In genomic region chr2:30410217-30410616, GRCh38 we compare ENCODE assay signal across 11 cellular contexts. TPM values are rescaled to one million over a fixed set of nuclear protein-coding genes. Genes with fewer than 3 reads are reported as not detected.
DNase-seq lines count a peak whose midpoint lies in the region; ATAC-seq, FAIRE-seq and TF ChIP-seq lines count a peak whose summit lies in the region.
"Had no signal": no experiment of that assay in that cellular context is flagged by ENCODE, and none has a peak within 500 bp of the region (broad histone marks: within the 10 kb centered on the region; RNA-seq: fewer than 3 reads in every experiment).

No MANE protein-coding gene starts in this region.

- BruUV-seq in HCT116 (replicated peaks; lab: Mats Ljungman, UMichigan) = no TSS peak

- no peak for TF ChIP-seq POLR2A in HCT116 (IDR thresholded peaks at IDR 0.05; ENCODE audit: borderline replicate concordance, extremely low read depth, insufficient read depth, insufficient read length)

- H3K36me3 Mint-ChIP-seq in CD4-positive, alpha-beta memory T cell = no peaks in the 10 kb centered on the region
- H3K36me3 Mint-ChIP-seq in astrocyte (ENCODE audit: low read depth, unreplicated experiment) = no peaks in the 10 kb centered on the region
- H3K36me3 Mint-ChIP-seq in naive thymus-derived CD4-positive, alpha-beta T cell = peaks cover 0 to 3% (median 0%) of the 10 kb centered on the region in 5 donors
- no peaks in the 10 kb centered on the region for H3K36me3 Mint-ChIP-seq in natural killer cell treated with Interleukin-12 subunit alpha and Interleukin-12 subunit beta and Interleukin-15 and Interleukin-18, amount 100 ng/mL, for 72 hours

- no peaks in the 10 kb centered on the region for H3K36me3 ChIP-seq in CD4-positive, alpha-beta memory T cell (ENCODE audit: insufficient read depth, low read length)
- no peaks in the 10 kb centered on the region for H3K36me3 ChIP-seq in HCT116 (ENCODE audit: control insufficient read depth in 1 of 2, insufficient read depth in 2 of 2, low read length in 2 of 2)
- H3K36me3 ChIP-seq in astrocyte (ENCODE audit: insufficient read depth, low read length) = no peaks in the 10 kb centered on the region
- H3K36me3 ChIP-seq in naive thymus-derived CD4-positive, alpha-beta T cell (ENCODE audit: control insufficient read depth in 2 of 3, insufficient read depth in 3 of 3, low read length in 3 of 3) = no peaks in the 10 kb centered on the region

- no peak for TF ChIP-seq RAD21 in HCT116 (IDR thresholded peaks at IDR 0.05; ENCODE audit: low read depth)

- H3K27me3 Mint-ChIP-seq in CD4-positive, alpha-beta memory T cell = no peaks in the 10 kb centered on the region
- H3K27me3 Mint-ChIP-seq in astrocyte (ENCODE audit: low read depth, unreplicated experiment) = peaks cover 8% of the 10 kb centered on the region
- no peaks in the 10 kb centered on the region for H3K27me3 Mint-ChIP-seq in naive thymus-derived CD4-positive, alpha-beta T cell
- H3K27me3 Mint-ChIP-seq in natural killer cell treated with Interleukin-12 subunit alpha and Interleukin-12 subunit beta and Interleukin-15 and Interleukin-18, amount 100 ng/mL, for 72 hours = no peaks in the 10 kb centered on the region

- no peak overlapping the region for H3K27ac ChIP-seq in CD4-positive, alpha-beta memory T cell (ENCODE audit: low read depth, low read length)
- H3K27ac ChIP-seq in HCT116 (ENCODE audit: low read depth, low read length) (no peak overlapping the region), astrocyte (ENCODE audit: low read depth, low read length) (peak overlapping the region; percentile 14)
- H3K27ac ChIP-seq in naive thymus-derived CD4-positive, alpha-beta T cell (ENCODE audit: low read depth, low read length) = no peak overlapping the region

- no peak overlapping the region for H3K4me3 ChIP-seq in CD4-positive, alpha-beta memory T cell (ENCODE audit: low read length in 2 of 2)
- H3K4me3 ChIP-seq in HCT116 (replicated peaks in 1 of 2; ENCODE audit: low read depth in 1 of 2, low read length in 2 of 2) (no peak overlapping the region), astrocyte (ENCODE audit: insufficient read depth, low read depth, low read length) (no peak overlapping the region)
- no peak overlapping the region for H3K4me3 ChIP-seq in naive thymus-derived CD4-positive, alpha-beta T cell (ENCODE audit: low read length)
- H3K4me3 ChIP-seq: skin epidermis had no signal

- H3K4me2 ChIP-seq in HCT116 (ENCODE audit: low read length) = peak overlapping the region; percentile 20
- peak overlapping the region; percentile 45 for H3K4me2 ChIP-seq in astrocyte (ENCODE audit: low read length)

- H3K4me1 ChIP-seq in CD4-positive, alpha-beta memory T cell (ENCODE audit: insufficient read depth, low read length) = no peaks in the 10 kb centered on the region
- H3K4me1 ChIP-seq in HCT116 (ENCODE audit: control insufficient read depth in 1 of 2, insufficient read depth in 2 of 2, low read length in 2 of 2) (peaks cover 0 to 10% of the 10 kb centered on the region in 2 experiments; a peak in 1 of 4 replicates), astrocyte (ENCODE audit: insufficient read depth, low read length) (peaks cover 39% of the 10 kb centered on the region)
- peaks cover 0 to 24% of the 10 kb centered on the region in 2 donors for H3K4me1 ChIP-seq in naive thymus-derived CD4-positive, alpha-beta T cell (ENCODE audit: control insufficient read depth in 2 of 2, insufficient read depth in 2 of 2, low read length in 2 of 2)

- H3K9ac ChIP-seq in HCT116 (ENCODE audit: low read length) = no peak overlapping the region
- H3K9ac ChIP-seq in astrocyte (ENCODE audit: low read length) = no peak overlapping the region

- H4K20me1 ChIP-seq in HCT116 (ENCODE audit: insufficient read depth) (no peaks in the 10 kb centered on the region), astrocyte (ENCODE audit: insufficient read depth, low read length) (no peaks in the 10 kb centered on the region)

- H3K79me2 ChIP-seq in HCT116 (ENCODE audit: insufficient read depth, low read length) (no peaks in the 10 kb centered on the region), astrocyte (ENCODE audit: insufficient read depth, low read length) (no peaks in the 10 kb centered on the region)

- H3K9me3 ChIP-seq in CD4-positive, alpha-beta memory T cell (ENCODE audit: control insufficient read depth in 1 of 2, low read length in 2 of 2) = no peaks in the 10 kb centered on the region
- no peaks in the 10 kb centered on the region for H3K9me3 ChIP-seq in HCT116 (ENCODE audit: control insufficient read depth in 1 of 2, insufficient read depth in 1 of 2, low read depth in 1 of 2, low read length in 2 of 2)
- H3K9me3 ChIP-seq in astrocyte (ENCODE audit: insufficient read depth, low read depth, low read length) = no peaks in the 10 kb centered on the region
- no peaks in the 10 kb centered on the region for H3K9me3 ChIP-seq in naive thymus-derived CD4-positive, alpha-beta T cell (ENCODE audit: control insufficient read depth in 2 of 3, low read length in 3 of 3)

- peaks cover 0 to 2% (median 0%) of the 10 kb centered on the region in 8 donors for H3K9me3 Mint-ChIP-seq in CD4-positive, alpha-beta memory T cell
- no peaks in the 10 kb centered on the region for H3K9me3 Mint-ChIP-seq in astrocyte (ENCODE audit: unreplicated experiment)
- H3K9me3 Mint-ChIP-seq in naive thymus-derived CD4-positive, alpha-beta T cell = no peaks in the 10 kb centered on the region
- peaks cover 3% of the 10 kb centered on the region for H3K9me3 Mint-ChIP-seq in natural killer cell treated with Interleukin-12 subunit alpha and Interleukin-12 subunit beta and Interleukin-15 and Interleukin-18, amount 100 ng/mL, for 72 hours

- peak; percentile 78 for FAIRE-seq in astrocyte (lab: Jason Lieb, UNC)
- FAIRE-seq: GM18507 had no signal

- H3K27me3 ChIP-seq in CD4-positive, alpha-beta memory T cell (ENCODE audit: insufficient read depth, low read length) = no peaks in the 10 kb centered on the region
- no peaks in the 10 kb centered on the region for H3K27me3 ChIP-seq in HCT116 (ENCODE audit: insufficient read depth, low read length)
- H3K27me3 ChIP-seq in astrocyte (ENCODE audit: insufficient read depth, low read length) = no peaks in the 10 kb centered on the region
- H3K27me3 ChIP-seq in naive thymus-derived CD4-positive, alpha-beta T cell (ENCODE audit: control insufficient read depth in 2 of 2, insufficient read depth in 2 of 2, low read length in 2 of 2) = no peaks in the 10 kb centered on the region

- H2AFZ ChIP-seq in HCT116 (ENCODE audit: low read depth, low read length, poor library complexity, severe bottlenecking) = peak overlapping the region; percentile 67
- H2AFZ ChIP-seq in astrocyte (ENCODE audit: low read depth, low read length) = no peak overlapping the region

- TF ChIP-seq CTCF in HCT116 (IDR thresholded peaks at IDR 0.05 in 2 of 3, conservative IDR thresholded peaks at IDR 0.05 in 1 of 3; ENCODE audit: borderline replicate concordance in 1 of 3, insufficient read depth in 1 of 3, low read depth in 2 of 3, low read length in 2 of 3) = no peak
- no peak for TF ChIP-seq CTCF in astrocyte (IDR thresholded peaks at IDR 0.05; ENCODE audit: insufficient read depth, low read depth, low read length)

- DNase-seq in CD4-positive, alpha-beta memory T cell = no peak
- DNase-seq in HCT116 (ENCODE audit: low read depth, low spot score) = no peak
- DNase-seq in astrocyte (ENCODE audit: low read depth) = peak; percentile 86
- peak in 1 of 9 donors; percentile 29 for DNase-seq in naive thymus-derived CD4-positive, alpha-beta T cell
- no peak for DNase-seq in natural killer cell treated with Interleukin-12 subunit alpha and Interleukin-12 subunit beta and Interleukin-15 and Interleukin-18, amount 100 ng/mL, for 72 hours (ENCODE audit: low spot score)
- DNase-seq in activated naive CD4-positive, alpha-beta T cell treated with anti-CD3 and anti-CD28 coated beads, Interleukin-2, amount 50 U/mL, for 16 hours = no peak
- DNase-seq: NCI-H345 had no signal

- no peaks in the 10 kb centered on the region for H3K9me2 ChIP-seq in HCT116 (ENCODE audit: insufficient read depth)

- no peak overlapping the region for H3K4me3 Mint-ChIP-seq in CD4-positive, alpha-beta memory T cell
- no peak overlapping the region for H3K4me3 Mint-ChIP-seq in astrocyte (ENCODE audit: unreplicated experiment)
- peak overlapping the region in 2 of 10 donors; percentile 8 to 51 for H3K4me3 Mint-ChIP-seq in naive thymus-derived CD4-positive, alpha-beta T cell
- no peak overlapping the region for H3K4me3 Mint-ChIP-seq in natural killer cell treated with Interleukin-12 subunit alpha and Interleukin-12 subunit beta and Interleukin-15 and Interleukin-18, amount 100 ng/mL, for 72 hours

- peaks cover 10 to 21% (median 16%) of the 10 kb centered on the region in 4 donors for H3K4me1 Mint-ChIP-seq in CD4-positive, alpha-beta memory T cell
- H3K4me1 Mint-ChIP-seq in astrocyte (ENCODE audit: low read depth, unreplicated experiment) = peaks cover 51% of the 10 kb centered on the region
- peaks cover 22 to 59% (median 42%) of the 10 kb centered on the region in 7 donors for H3K4me1 Mint-ChIP-seq in naive thymus-derived CD4-positive, alpha-beta T cell
- H3K4me1 Mint-ChIP-seq in natural killer cell treated with Interleukin-12 subunit alpha and Interleukin-12 subunit beta and Interleukin-15 and Interleukin-18, amount 100 ng/mL, for 72 hours (ENCODE audit: low read depth in 2 of 2) = peaks cover 20 to 33% of the 10 kb centered on the region in 2 donors

- intact Hi-C loops in CD4-positive, alpha-beta memory T cell (cut with micrococcal nuclease) = no loop called here
- intact Hi-C loops in HCT116 (cut with micrococcal nuclease) = no loop called here
- intact Hi-C loops in naive thymus-derived CD4-positive, alpha-beta T cell (cut with micrococcal nuclease) = loop anchor here (1.0 to 5.0 kb wide), 2 partner anchors 11 to 37 kb away; partner anchors contain the start of gene LCLAT1 (in 2 of the 2)

- CTCF ChIA-PET in CD4-positive, alpha-beta memory T cell (lab: Charles Lee; ENCODE audit: partially characterized antibody) = interaction anchor here (1.1 to 2.4 kb wide), 2 partner anchors 10 to 75 kb away, joined by 3 to 7 read pairs; no protein-coding TSS in a partner anchor
- CTCF ChIA-PET in HCT116 (lab: Charles Lee) = no interaction called here
- CTCF ChIA-PET in naive thymus-derived CD4-positive, alpha-beta T cell (lab: Charles Lee) = interaction anchor here (0.6 to 0.7 kb wide), 3 partner anchors 27 to 83 kb away, joined by 3 read pairs; partner anchors contain the start of gene LCLAT1

- peak overlapping the region in 5 of 7 donors; percentile 18 to 71 (median 37) for H3K27ac Mint-ChIP-seq in CD4-positive, alpha-beta memory T cell
- peak overlapping the region; percentile 82 for H3K27ac Mint-ChIP-seq in astrocyte (ENCODE audit: unreplicated experiment)
- peak overlapping the region in 7 of 9 donors; percentile 9 to 74 (median 31) for H3K27ac Mint-ChIP-seq in naive thymus-derived CD4-positive, alpha-beta T cell
- H3K27ac Mint-ChIP-seq in natural killer cell treated with Interleukin-12 subunit alpha and Interleukin-12 subunit beta and Interleukin-15 and Interleukin-18, amount 100 ng/mL, for 72 hours = peak overlapping the region in 1 of 2 donors; percentile 37

- POLR2A ChIA-PET in CD4-positive, alpha-beta memory T cell (lab: Charles Lee; ENCODE audit: partially characterized antibody) = interaction anchor here (0.7 to 1.4 kb wide), 2 partner anchors 11 to 13 kb away, joined by 3 to 4 read pairs; no protein-coding TSS in a partner anchor
- POLR2A ChIA-PET in HCT116 (lab: Charles Lee) = no interaction called here
- POLR2A ChIA-PET in naive thymus-derived CD4-positive, alpha-beta T cell (lab: Charles Lee) = interaction anchor here (0.7 kb wide), 1 partner anchor 176 kb away, joined by 3 read pairs; no protein-coding TSS in a partner anchor

- no peak for ATAC-seq in HCT116
- no peak for ATAC-seq in naive thymus-derived CD4-positive, alpha-beta T cell
- ATAC-seq in GM21423 (IDR thresholded peaks at IDR 0.05; ENCODE audit: unreplicated experiment) = no peak
- ATAC-seq in natural killer cell treated with Interleukin-12 subunit alpha and Interleukin-12 subunit beta and Interleukin-15 and Interleukin-18, amount 100 ng/mL, for 72 hours = no peak
- ATAC-seq in HG03439 (IDR thresholded peaks at IDR 0.05; ENCODE audit: unreplicated experiment) = no peak

- RAD21 ChIA-PET in HCT116 (lab: Charles Lee; ENCODE audit: low non-redundant PET in 1 of 2, low total read pairs in 2 of 2, uncharacterized antibody in 2 of 2, unreplicated experiment in 2 of 2) = no interaction called here

RNA-seq across cellular contexts. Expression of gene LCLAT1, which starts 36.8 kb away (rescaled TPM):
- total RNA-seq in CD4-positive, alpha-beta memory T cell = 10 to 100 TPM; 11.5 to 14.1 TPM
- 10 to 100 TPM in 1 of 2 donors, 1 to 10 TPM in 1; 6.1 to 24.9 TPM for polyA plus RNA-seq in CD4-positive, alpha-beta memory T cell
- total RNA-seq in HCT116 (2021; ENCODE audit: unreplicated experiment) (36.2 TPM), astrocyte (16.8 and 17.5 TPM in 2 replicates)
- 7.5 and 9.8 TPM in 2 replicates for polyA plus RNA-seq in HCT116 (2012)
- 10 to 100 TPM; 18.2 to 25.2 (median 22.2) TPM for total RNA-seq in naive thymus-derived CD4-positive, alpha-beta T cell
- 10 to 100 TPM; 16.2 to 37.6 TPM for polyA plus RNA-seq in naive thymus-derived CD4-positive, alpha-beta T cell
- 10 to 100 TPM; 25.5 to 33.1 TPM for total RNA-seq in natural killer cell treated with Interleukin-12 subunit alpha and Interleukin-12 subunit beta and Interleukin-15 and Interleukin-18, amount 100 ng/mL, for 72 hours

Comparison
In these comparisons a context has a peak if more than half of its experiments do, and no peak if none do; other contexts are left out.
1. intact Hi-C loops: an anchor here in naive thymus-derived CD4-positive, alpha-beta T cell (1.0 to 5.0 kb wide); none called in CD4-positive, alpha-beta memory T cell and HCT116.